ENCODE assay signal across 10 cellular contexts in the genomic region with DNA sequence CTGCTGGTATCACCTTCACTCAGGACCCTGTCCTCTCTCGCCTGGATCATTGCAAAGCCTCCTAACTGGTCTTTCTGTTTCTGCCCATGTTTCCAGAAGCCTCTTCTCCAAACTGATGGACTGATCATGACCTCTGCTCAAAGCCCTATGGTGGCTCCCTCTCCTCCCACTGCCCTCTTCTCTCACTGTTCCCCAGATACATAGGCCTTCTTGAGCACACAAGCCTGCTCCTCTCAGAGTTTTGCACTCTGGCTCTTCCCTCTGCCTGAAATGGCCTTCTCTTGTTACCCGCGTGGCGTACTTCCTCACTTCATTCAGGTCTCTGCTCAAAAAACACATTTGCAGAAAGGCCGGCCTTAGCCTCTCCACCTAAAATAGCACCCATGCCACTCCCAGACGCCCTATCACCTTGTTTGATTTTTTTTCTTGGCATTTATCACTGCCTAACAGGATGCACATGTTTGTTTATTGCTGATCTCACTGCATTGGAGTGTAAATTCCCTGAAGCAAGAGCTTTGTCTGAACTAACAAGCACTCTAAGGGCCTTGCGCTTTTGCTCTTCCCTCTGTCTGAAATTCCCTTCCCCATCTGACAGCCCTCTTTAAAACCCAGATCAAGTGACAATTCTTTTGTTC. TPM values are rescaled to one million over a fixed set of nuclear protein-coding genes. Genes with fewer than 3 reads are reported as not detected.
DNase-seq lines count a peak whose midpoint lies in the region; ATAC-seq, FAIRE-seq and TF ChIP-seq lines count a peak whose summit lies in the region.
"Had no signal": no experiment of that assay in that cellular context is flagged by ENCODE, and none has a peak within 500 bp of the region (broad histone marks: within the 10 kb centered on the region; RNA-seq: fewer than 3 reads in every experiment).

No MANE protein-coding gene starts in this region.

- in situ Hi-C loops in IMR-90 (cut with MboI; ENCODE audit: low sequenced_read_pairs) = no loop called here

- peak overlapping the region; percentile 76 for H2BK20ac ChIP-seq in IMR-90 (ENCODE audit: low read depth, low read length)

- H4K5ac ChIP-seq in IMR-90 (ENCODE audit: low read depth, low read length) (0 out of 2 replicates have a peak overlapping the region, but pooled peaks have one; percentile 4), mesendoderm (ENCODE audit: low read length) (no peak overlapping the region)

- H3K9me3 Mint-ChIP-seq in CD8-positive, alpha-beta memory T cell = peaks cover 0 to 2% (median 0%) of the 10 kb centered on the region in 5 donors

- peak overlapping the region; percentile 57 for H2AK9ac ChIP-seq in IMR-90 (replicated peaks; ENCODE audit: low read depth, low read length, poor library complexity)

- H3K79me1 ChIP-seq in IMR-90 (ENCODE audit: low read depth in 1 of 2, low read length in 2 of 2) = peaks cover 0 to 35% of the 10 kb centered on the region in 2 experiments; a peak in 2 of 4 replicates
- peaks cover 4% of the 10 kb centered on the region for H3K79me1 ChIP-seq in mesendoderm (ENCODE audit: low read length)

- dilution Hi-C loops in IMR-90 (cut with HindIII; ENCODE audit: low sequenced_read_pairs, unreplicated experiment) = no loop called here

- no peak for TF ChIP-seq CTCF in IMR-90 (conservative IDR thresholded peaks at IDR 0.05; ENCODE audit: low read depth, low read length)
- TF ChIP-seq CTCF in ovary (IDR thresholded peaks at IDR 0.05) = no peak

- no peak for TF ChIP-seq RAD21 in IMR-90 (IDR thresholded peaks at IDR 0.05; ENCODE audit: low read length)

- peaks cover 6 to 8% of the 10 kb centered on the region in 2 donors for H3K27me3 Mint-ChIP-seq in CD8-positive, alpha-beta memory T cell

- H3K36me3 Mint-ChIP-seq in CD8-positive, alpha-beta memory T cell = peaks cover 0 to 16% (median 0%) of the 10 kb centered on the region in 3 donors

- H3K4me1 ChIP-seq in CD8-positive, alpha-beta memory T cell (ENCODE audit: insufficient read depth, low read length) = peaks cover 16% of the 10 kb centered on the region
- H3K4me1 ChIP-seq in IMR-90 (ENCODE audit: control insufficient read depth, insufficient read depth, low read length) = peaks cover 10% of the 10 kb centered on the region
- peaks cover 32% of the 10 kb centered on the region for H3K4me1 ChIP-seq in adipocyte (ENCODE audit: control insufficient read depth, insufficient read depth, low read length)
- no peaks in the 10 kb centered on the region for H3K4me1 ChIP-seq in mesendoderm (ENCODE audit: control insufficient read depth, low read depth, low read length)
- peaks cover 6% of the 10 kb centered on the region for H3K4me1 ChIP-seq in ovary (ENCODE audit: insufficient read depth)

- H3K9ac ChIP-seq in IMR-90 (ENCODE audit: low read depth, low read length) (no peak overlapping the region), adipocyte (ENCODE audit: low read length) (no peak overlapping the region), mesendoderm (ENCODE audit: low read length) (no peak overlapping the region)

- H4K8ac ChIP-seq in IMR-90 (ENCODE audit: low read depth in 2 of 2, low read length in 2 of 2) (peak overlapping the region; percentile 6 to 75; a peak in 3 of 4 replicates), mesendoderm (ENCODE audit: low read depth, low read length) (no peak overlapping the region)

- H3K4me1 Mint-ChIP-seq in CD8-positive, alpha-beta memory T cell = peaks cover 19 to 43% (median 40%) of the 10 kb centered on the region in 3 donors

- no peak for ATAC-seq in IMR-90 (ENCODE audit: low read depth)

- H3K14ac ChIP-seq in IMR-90 (replicated peaks; ENCODE audit: low read depth, low read length) = peak overlapping the region; percentile 56

- 93% methylated on average over 2 of the region's 7 CpGs; no CpG with 5 or more reads in 1 of the 2 experiments for WGBS in IMR-90 (ENCODE audit: extremely low coverage in 2 of 2, insufficient read length in 1 of 2), 2 experiments
- no CpG with 5 or more reads among the region's 7 CpGs for WGBS in mesendoderm (ENCODE audit: extremely low coverage, insufficient coverage, low lambda C conversion rate)
- 80 to 92% (median 84%) methylated on average over 7 of the region's 7 CpGs for WGBS in ovary, 3 donors

- H3K4me3 Mint-ChIP-seq in CD8-positive, alpha-beta memory T cell = peak overlapping the region; percentile 48 to 98 (median 68)

- H3K23ac ChIP-seq in IMR-90 (ENCODE audit: low read depth, low read length) (peak overlapping the region; percentile 14; the same call in 1 of the 2 replicates), mesendoderm (ENCODE audit: low read length) (no peak overlapping the region)

- TF ChIP-seq POLR2A in IMR-90 (IDR thresholded peaks at IDR 0.05; ENCODE audit: low read depth, low read length) (no peak), ovary (IDR thresholded peaks at IDR 0.05) (no peak), GM12892 (IDR thresholded peaks at IDR 0.05; ENCODE audit: low read depth, low read length) (no peak)

- peaks cover 4% of the 10 kb centered on the region for H3K79me2 ChIP-seq in mesendoderm (ENCODE audit: control insufficient read depth, insufficient read depth, low read length)

- H3K4me2 ChIP-seq in IMR-90 (ENCODE audit: low read depth, low read length) (no peak overlapping the region), mesendoderm (ENCODE audit: low read length) (no peak overlapping the region)

- H4K20me1 ChIP-seq in IMR-90 (ENCODE audit: insufficient read depth, low read length) = peaks cover 13% of the 10 kb centered on the region; the same call in 1 of the 2 replicates

- H3K18ac ChIP-seq in IMR-90 (ENCODE audit: low read depth, low read length) (0 out of 2 replicates have a peak overlapping the region, but pooled peaks have one; percentile 22), mesendoderm (ENCODE audit: low read length) (no peak overlapping the region)

- intact Hi-C loops in IMR-90 (cut with micrococcal nuclease) = no loop called here
- intact Hi-C loops in ovary (cut with DNase I) = no loop called here

- H2AK5ac ChIP-seq in IMR-90 (ENCODE audit: low read depth, low read length) (peak overlapping the region; percentile 27; the same call in 1 of the 2 replicates), mesendoderm (ENCODE audit: low read length) (no peak overlapping the region)

- no peaks in the 10 kb centered on the region for H3K9me3 ChIP-seq in CD8-positive, alpha-beta memory T cell (ENCODE audit: low read length)
- H3K9me3 ChIP-seq in IMR-90 (ENCODE audit: control insufficient read depth, insufficient read depth, low read length) (no peaks in the 10 kb centered on the region), adipocyte (ENCODE audit: control insufficient read depth, low read length) (no peaks in the 10 kb centered on the region), ovary (no peaks in the 10 kb centered on the region)
- H3K9me3 ChIP-seq: ascending aorta had no signal

- H3K56ac ChIP-seq in IMR-90 (ENCODE audit: extremely low read depth, insufficient read depth, low read length) (no peak overlapping the region), mesendoderm (ENCODE audit: low read length) (peak overlapping the region; percentile 25)

- H2BK15ac ChIP-seq in IMR-90 (ENCODE audit: low read depth, low read length) (peak overlapping the region; percentile 72; the same call in 1 of the 3 replicates), mesendoderm (replicated peaks; ENCODE audit: low read depth) (no peak overlapping the region)

- H3K4ac ChIP-seq in IMR-90 (ENCODE audit: low read depth, low read length) (peak overlapping the region; percentile 47), mesendoderm (ENCODE audit: low read depth, low read length) (no peak overlapping the region)

- DNase-seq in CD8-positive, alpha-beta memory T cell = no peak
- DNase-seq in IMR-90 (peak; percentile 33), adipocyte (ENCODE audit: low read depth) (peak; percentile 51), mesendoderm (peak; percentile 47), activated gamma-delta T cell treated with Interleukin-2 at 50 U/mL for 16 hours (no peak), ovary (no peak), GM12892 (ENCODE audit: insufficient read length) (no peak)
- no peak for DNase-seq in stimulated activated CD4-positive, alpha-beta T cell treated with anti-CD3 and anti-CD28 coated beads, Interleukin-4, amount 100 ng/mL, for 1 hour

- no peak overlapping the region for H3K4me3 ChIP-seq in CD8-positive, alpha-beta memory T cell (ENCODE audit: low read length)
- no peak overlapping the region for H3K4me3 ChIP-seq in IMR-90 (ENCODE audit: insufficient read depth, low read depth, low read length)
- no peak overlapping the region for H3K4me3 ChIP-seq in adipocyte (ENCODE audit: low read length)
- H3K4me3 ChIP-seq in mesendoderm (ENCODE audit: low read length) = no peak overlapping the region
- no peak overlapping the region for H3K4me3 ChIP-seq in ovary
- H3K4me3 ChIP-seq: skin epidermis had no signal

- CTCF ChIA-PET in CD8-positive, alpha-beta memory T cell (lab: Charles Lee) = no interaction called here
- CTCF ChIA-PET in IMR-90 (lab: Yijun Ruan, JAX) = interaction anchor here (1.0 kb wide), 1 partner anchor 12 kb away, joined by 3 read pairs; no protein-coding TSS in a partner anchor

- H3K9me1 ChIP-seq in IMR-90 (ENCODE audit: insufficient read depth, low read length) = peaks cover 9% of the 10 kb centered on the region

- H3K27me3 ChIP-seq in CD8-positive, alpha-beta memory T cell (ENCODE audit: insufficient read depth, low read length, poor library complexity, severe bottlenecking) = no peaks in the 10 kb centered on the region
- H3K27me3 ChIP-seq in IMR-90 (ENCODE audit: control insufficient read depth, insufficient read depth, low read length) (peaks cover 2% of the 10 kb centered on the region; the same call in 1 of the 2 replicates), adipocyte (replicated peaks; ENCODE audit: control insufficient read depth, insufficient read depth, low read length) (no peaks in the 10 kb centered on the region), mesendoderm (ENCODE audit: insufficient read depth, low read length, poor library complexity) (no peaks in the 10 kb centered on the region), ovary (no peaks in the 10 kb centered on the region)
- H3K27me3 ChIP-seq: ascending aorta had no signal

- no peak for FAIRE-seq in GM12892 (lab: Jason Lieb, UNC)

- peak overlapping the region in 4 of 8 donors; percentile 14 to 87 (median 54) for H3K27ac Mint-ChIP-seq in CD8-positive, alpha-beta memory T cell

- peak overlapping the region; percentile 9 for H2AFZ ChIP-seq in IMR-90 (replicated peaks; ENCODE audit: low read length, poor library complexity)

- no peak overlapping the region for H3K27ac ChIP-seq in CD8-positive, alpha-beta memory T cell (ENCODE audit: low read depth, low read length)
- peak overlapping the region; percentile 6; the same call in 1 of the 2 replicates for H3K27ac ChIP-seq in IMR-90 (ENCODE audit: insufficient read depth, low read length)
- H3K27ac ChIP-seq in mesendoderm (ENCODE audit: low read depth, low read length) = no peak overlapping the region
- H3K27ac ChIP-seq in ovary = no peak overlapping the region

- POLR2A ChIA-PET in CD8-positive, alpha-beta memory T cell (lab: Charles Lee) = no interaction called here
- POLR2A ChIA-PET in IMR-90 (lab: Charles Lee; ENCODE audit: unreplicated experiment) = interaction anchor here (0.6 kb wide), 1 partner anchor 125 kb away, joined by 3 read pairs; no protein-coding TSS in a partner anchor

- TF ChIP-seq EP300 in ovary (IDR thresholded peaks at IDR 0.05) = no peak

- no TSS peak for BruUV-seq in IMR-90 (replicated peaks; lab: Mats Ljungman, UMichigan)

- H2BK120ac ChIP-seq in IMR-90 (ENCODE audit: low read depth, low read length) (peak overlapping the region; percentile 84), mesendoderm (ENCODE audit: low read depth, low read length) (no peak overlapping the region)

- H4K91ac ChIP-seq in IMR-90 (ENCODE audit: insufficient read depth, low read depth, low read length) = peak overlapping the region; percentile 78

- H2BK5ac ChIP-seq in IMR-90 (ENCODE audit: low read depth, low read length, poor library complexity, severe bottlenecking) = peak overlapping the region; percentile 42
- no peak overlapping the region for H2BK5ac ChIP-seq in mesendoderm (ENCODE audit: low read length)

- H3K36me3 ChIP-seq in CD8-positive, alpha-beta memory T cell (ENCODE audit: insufficient read depth, low read length) = no peaks in the 10 kb centered on the region
- no peaks in the 10 kb centered on the region for H3K36me3 ChIP-seq in IMR-90 (ENCODE audit: control insufficient read depth, insufficient read depth, low read length)
- no peaks in the 10 kb centered on the region for H3K36me3 ChIP-seq in adipocyte (ENCODE audit: control insufficient read depth, insufficient read depth, low read length, severe bottlenecking)
- no peaks in the 10 kb centered on the region for H3K36me3 ChIP-seq in mesendoderm (ENCODE audit: control insufficient read depth, insufficient read depth, low read length)
- no peaks in the 10 kb centered on the region for H3K36me3 ChIP-seq in ovary
- H3K36me3 ChIP-seq: ascending aorta had no signal

RNA-seq across cellular contexts. Expression of gene ETFA, which starts 1.4 kb away (rescaled TPM):
- total RNA-seq in CD8-positive, alpha-beta memory T cell = 100 to 1,000 TPM; 176 to 178 TPM
- polyA plus RNA-seq in CD8-positive, alpha-beta memory T cell = 122 TPM
- total RNA-seq in IMR-90 (2012; rRNA removed) = 159 and 172 TPM in 2 replicates
- polyA plus RNA-seq in IMR-90 (2012; rRNA removed) = 115 and 116 TPM in 2 replicates
- polyA plus RNA-seq in IMR-90 (2012; cell fraction: cytosol; rRNA removed) = 45.8 and 62.6 TPM in 2 replicates
- 22.3 and 88.0 TPM in 2 replicates for polyA plus RNA-seq in IMR-90 (2012; cell fraction: nucleus; rRNA removed; ENCODE audit: low replicate concordance)
- polyA plus RNA-seq in mesendoderm (2013, experiment 1 of 2) = 46.7 TPM
- 47.7 TPM for polyA plus RNA-seq in mesendoderm (2013, experiment 2 of 2)
- total RNA-seq in ovary = 10 to 100 TPM; 45.8 to 79.0 (median 71.7) TPM
- polyA plus RNA-seq in ovary = 10 to 100 TPM; 46.7 to 97.4 TPM
- 284 TPM for polyA plus RNA-seq in GM12892 (2012; ENCODE audit: missing spikeins)

RNA-seq across cellular contexts. Expression of gene ISL2, which starts 23.9 kb away (rescaled TPM):
- total RNA-seq in CD8-positive, alpha-beta memory T cell = under 1 TPM; 0.15 to 0.22 TPM
- polyA plus RNA-seq in CD8-positive, alpha-beta memory T cell = not detected
- total RNA-seq in IMR-90 (2012; rRNA removed) (1.1 and 1.3 TPM in 2 replicates), ovary (not detected)
- polyA plus RNA-seq in IMR-90 (2012; rRNA removed) (2.5 and 3.6 TPM in 2 replicates), ovary (not detected)
- 2.0 and 3.7 TPM in 2 replicates for polyA plus RNA-seq in IMR-90 (2012; cell fraction: cytosol; rRNA removed)
- 17.3 and 24.8 TPM in 2 replicates for polyA plus RNA-seq in IMR-90 (2012; cell fraction: nucleus; rRNA removed; ENCODE audit: low replicate concordance)
- polyA plus RNA-seq in mesendoderm (2013, experiment 1 of 2) = 0.49 TPM
- polyA plus RNA-seq in mesendoderm (2013, experiment 2 of 2) = 0.41 TPM
- polyA plus RNA-seq in GM12892 (2012; ENCODE audit: missing spikeins) = 0.42 TPM
- total RNA-seq: ascending aorta had no signal

Comparison
In these comparisons a context has a peak if more than half of its experiments do, and no peak if none do; other contexts are left out.
1. DNase-seq: peak in IMR-90 (single experiment), adipocyte (single experiment) and mesendoderm (single experiment); none in CD8-positive, alpha-beta memory T cell (0 of 5), activated gamma-delta T cell treated with Interleukin-2 at 50 U/mL for 16 hours (single experiment), stimulated activated CD4-positive, alpha-beta T cell treated with anti-CD3 and anti-CD28 coated beads, Interleukin-4, amount 100 ng/mL, for 1 hour (single experiment), ovary (0 of 5) and GM12892 (single experiment).